Comparison of ENCODE assay signal across 22 cellular contexts in genomic region chr1:57982852-57983251, GRCh38.
A peak's percentile ranks its signal among the peaks of the same experiment; 100 is the strongest.
DNase-seq lines count a peak whose midpoint lies in the region; ATAC-seq and TF ChIP-seq lines count a peak whose summit lies in the region.
"Had no signal": no experiment of that assay in that cellular context is flagged by ENCODE, and none has a peak within 500 bp of the region (broad histone marks: within the 10 kb centered on the region; RNA-seq: fewer than 3 reads in every experiment).

No MANE protein-coding gene starts in this region.

- no peak for TF ChIP-seq CTCF in right lobe of liver (IDR thresholded peaks at IDR 0.05)

- H3K27me3 ChIP-seq in BLaER1 (no peaks in the 10 kb centered on the region), right lobe of liver (no peaks in the 10 kb centered on the region)
- H3K27me3 ChIP-seq: BE2C had no signal

- H3K9me3 ChIP-seq in BLaER1 (peaks cover 16% of the 10 kb centered on the region), right lobe of liver (no peaks in the 10 kb centered on the region)
- H3K9me3 ChIP-seq: A549, BE2C, Caco-2 had no signal

- in situ Hi-C loops in G401 (cut with HindIII; ENCODE audit: low sequenced_read_pairs): no loop called here

- peak; percentile 64 for DNase-seq in G401 (ENCODE audit: low spot score)
- peak; percentile 20 for DNase-seq in cerebellum (ENCODE audit: low spot score)
- DNase-seq in right lobe of liver: peak in 1 of 3 donors; percentile 65
- DNase-seq in activated effector memory CD4-positive, alpha-beta T cell treated with Interleukin-2 at 50 U/mL for 16 hours: no peak
- DNase-seq: 8988T; ACHN; AML-193; BE2C; Caco-2; CD4-positive, CD25-positive, alpha-beta regulatory T cell; CD8-positive, alpha-beta T cell; DMS153; DND-41; GDM1; H9 had no signal

- WGBS in right lobe of liver (ENCODE audit: insufficient coverage, low coverage, low lambda C conversion rate, missing lambda C conversion rate): 21% methylated on average over 4 of the region's 4 CpGs

- H3K4me2 ChIP-seq in BLaER1: peak overlapping the region; percentile 52
- H3K4me2 ChIP-seq: A549 had no signal

- H4K20me1 ChIP-seq in BLaER1: no peaks in the 10 kb centered on the region

- intact Hi-C loops in right lobe of liver (cut with DNase I): no loop called here

- H3K9ac ChIP-seq in BLaER1: no peak overlapping the region

- no peak overlapping the region for H3K4me3 ChIP-seq in BLaER1
- H3K4me3 ChIP-seq in right lobe of liver: no peak overlapping the region
- H3K4me3 ChIP-seq: A549, GM12878 had no signal

- TF ChIP-seq POLR2A in right lobe of liver (IDR thresholded peaks at IDR 0.05): no peak

- H3K27ac ChIP-seq in BLaER1 (no peak overlapping the region), right lobe of liver (no peak overlapping the region)
- H3K27ac ChIP-seq: A549, C4-2B had no signal

- ATAC-seq in right lobe of liver (peak; percentile 79 to 97 (median 82)), GM21390 (IDR thresholded peaks at IDR 0.05; ENCODE audit: unreplicated experiment) (no peak), HG03039 (IDR thresholded peaks at IDR 0.05; ENCODE audit: unreplicated experiment) (no peak)
- ATAC-seq: A549; CD8-positive, alpha-beta T cell; GM12878; HCT116 had no signal

- H3K36me3 ChIP-seq in BLaER1: no peaks in the 10 kb centered on the region
- no peaks in the 10 kb centered on the region for H3K36me3 ChIP-seq in right lobe of liver
- H3K36me3 ChIP-seq: BE2C had no signal

- H3K4me1 ChIP-seq in BLaER1 (peaks cover 64% of the 10 kb centered on the region), right lobe of liver (no peaks in the 10 kb centered on the region)
- H3K4me1 ChIP-seq: A549, BE2C, Caco-2 had no signal

Comparison
In these comparisons a context has a peak if more than half of its experiments do, and no peak if none do; other contexts are left out.
1. ATAC-seq: peak in right lobe of liver (4 of 4); none in GM21390 (single experiment) and HG03039 (single experiment).